In the genomic region with DNA sequence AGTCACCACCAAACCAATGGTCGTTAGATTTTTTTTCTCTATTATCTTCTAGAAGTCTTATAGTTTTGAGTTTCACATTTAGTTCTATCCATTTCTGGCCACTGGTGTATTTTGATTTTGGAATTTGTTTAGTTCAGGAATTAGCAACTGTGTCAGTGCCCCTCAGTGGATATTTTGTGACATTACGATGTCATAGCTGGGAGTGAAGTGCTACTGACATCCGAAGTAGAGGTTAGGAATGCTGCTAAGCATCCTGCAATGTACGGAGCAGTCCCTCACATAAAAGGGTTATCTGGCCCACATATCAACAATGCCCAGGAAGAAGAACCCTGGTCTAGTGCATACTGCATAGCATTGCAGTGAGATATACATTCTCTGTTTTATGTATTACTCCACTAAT, we compare ENCODE assay signal across 10 cellular contexts.
A peak's percentile ranks its signal among the peaks of the same experiment; 100 is the strongest.
DNase-seq lines count a peak whose midpoint lies in the region; ATAC-seq and TF ChIP-seq lines count a peak whose summit lies in the region.
"Had no signal": no experiment of that assay in that cellular context is flagged by ENCODE, and none has a peak within 500 bp of the region (broad histone marks: within the 10 kb centered on the region; RNA-seq: fewer than 3 reads in every experiment).

No MANE protein-coding gene starts in this region.

- no peak overlapping the region for H3K27ac ChIP-seq in 22Rv1
- H3K27ac ChIP-seq in DND-41 (ENCODE audit: low read length) = no peak overlapping the region
- no peak overlapping the region for H3K27ac ChIP-seq in hepatocyte
- H3K27ac ChIP-seq in esophagus squamous epithelium = no peak overlapping the region
- H3K27ac ChIP-seq: psoas muscle, SJSA1 had no signal

- no peak overlapping the region for H3K27ac Mint-ChIP-seq in stimulated activated memory B cell treated with anti-CD40 and anti-IgM and Interleukin-4, amounts not matched to agents 10 μg/mL and 1 μg/mL and 100 μg/mL, for 72 hours
- no peak overlapping the region for H3K27ac Mint-ChIP-seq in activated T-cell treated with anti-CD3 and anti-CD28 coated beads, Interleukin-2, amount 50 U/mL, for 24 hours

- H3K9me3 ChIP-seq in DND-41 (ENCODE audit: insufficient read depth, low read length, severe bottlenecking) = peaks cover 3% of the 10 kb centered on the region
- peaks cover 8% of the 10 kb centered on the region for H3K9me3 ChIP-seq in hepatocyte (ENCODE audit: low read depth)
- H3K9me3 ChIP-seq in esophagus squamous epithelium = peaks cover 0 to 18% (median 9%) of the 10 kb centered on the region in 3 donors

- H3K4me3 ChIP-seq in DND-41 (ENCODE audit: low read depth in 1 of 2, low read length in 2 of 2) (no peak overlapping the region), hepatocyte (no peak overlapping the region), esophagus squamous epithelium (no peak overlapping the region)
- H3K4me3 ChIP-seq: psoas muscle, SJSA1 had no signal

- H3K79me2 ChIP-seq in DND-41 (ENCODE audit: insufficient read depth, low read length) (no peaks in the 10 kb centered on the region), hepatocyte (no peaks in the 10 kb centered on the region)

- H3K27me3 ChIP-seq in DND-41 (ENCODE audit: insufficient read depth, low read length, poor library complexity) = no peaks in the 10 kb centered on the region
- no peaks in the 10 kb centered on the region for H3K27me3 ChIP-seq in hepatocyte
- H3K27me3 ChIP-seq in esophagus squamous epithelium = no peaks in the 10 kb centered on the region
- H3K27me3 ChIP-seq: SJSA1 had no signal

- no peak for TF ChIP-seq POLR2A in esophagus squamous epithelium (IDR thresholded peaks at IDR 0.05)

- H3K4me1 Mint-ChIP-seq in stimulated activated memory B cell treated with anti-CD40 and anti-IgM and Interleukin-4, amounts not matched to agents 10 μg/mL and 1 μg/mL and 100 μg/mL, for 72 hours = no peaks in the 10 kb centered on the region
- H3K4me1 Mint-ChIP-seq in activated T-cell treated with anti-CD3 and anti-CD28 coated beads, Interleukin-2, amount 50 U/mL, for 24 hours (ENCODE audit: low read depth) = no peaks in the 10 kb centered on the region

- no peaks in the 10 kb centered on the region for H3K27me3 Mint-ChIP-seq in stimulated activated memory B cell treated with anti-CD40 and anti-IgM and Interleukin-4, amounts not matched to agents 10 μg/mL and 1 μg/mL and 100 μg/mL, for 72 hours
- no peaks in the 10 kb centered on the region for H3K27me3 Mint-ChIP-seq in activated T-cell treated with anti-CD3 and anti-CD28 coated beads, Interleukin-2, amount 50 U/mL, for 24 hours

- H3K9ac ChIP-seq in DND-41 (ENCODE audit: low read depth, low read length) = no peak overlapping the region

- H3K4me3 Mint-ChIP-seq in stimulated activated memory B cell treated with anti-CD40 and anti-IgM and Interleukin-4, amounts not matched to agents 10 μg/mL and 1 μg/mL and 100 μg/mL, for 72 hours = no peak overlapping the region
- no peak overlapping the region for H3K4me3 Mint-ChIP-seq in activated T-cell treated with anti-CD3 and anti-CD28 coated beads, Interleukin-2, amount 50 U/mL, for 24 hours

- H3K36me3 Mint-ChIP-seq in stimulated activated memory B cell treated with anti-CD40 and anti-IgM and Interleukin-4, amounts not matched to agents 10 μg/mL and 1 μg/mL and 100 μg/mL, for 72 hours = no peaks in the 10 kb centered on the region
- no peaks in the 10 kb centered on the region for H3K36me3 Mint-ChIP-seq in activated T-cell treated with anti-CD3 and anti-CD28 coated beads, Interleukin-2, amount 50 U/mL, for 24 hours (ENCODE audit: low read depth)

- no peaks in the 10 kb centered on the region for H3K9me2 ChIP-seq in hepatocyte (replicated peaks; ENCODE audit: insufficient read depth)

- peaks cover 8% of the 10 kb centered on the region for H3K9me3 Mint-ChIP-seq in stimulated activated memory B cell treated with anti-CD40 and anti-IgM and Interleukin-4, amounts not matched to agents 10 μg/mL and 1 μg/mL and 100 μg/mL, for 72 hours
- H3K9me3 Mint-ChIP-seq in activated T-cell treated with anti-CD3 and anti-CD28 coated beads, Interleukin-2, amount 50 U/mL, for 24 hours = peaks cover 14% of the 10 kb centered on the region

- H2AFZ ChIP-seq in DND-41 (ENCODE audit: low read depth, low read length) = no peak overlapping the region
- H2AFZ ChIP-seq in hepatocyte = no peak overlapping the region

- no peak for DNase-seq in DND-41
- peak; percentile 48 for DNase-seq in RPMI7951 (ENCODE audit: low read depth)
- DNase-seq in hepatocyte (ENCODE audit: low spot score) = no peak
- no peak for DNase-seq in esophagus squamous epithelium (lab: John Stamatoyannopoulos, UW)
- no peak for DNase-seq in activated T-cell treated with anti-CD3 and anti-CD28 coated beads, Interleukin-2, amount 50 U/mL, for 24 hours
- DNase-seq: psoas muscle had no signal

- TF ChIP-seq CTCF in 22Rv1 (IDR thresholded peaks at IDR 0.05) (peak; percentile 36), DND-41 (IDR thresholded peaks at IDR 0.05; ENCODE audit: borderline replicate concordance, extremely low read depth, low read length, poor library complexity, severe bottlenecking) (peak; percentile 27), hepatocyte (IDR thresholded peaks at IDR 0.05; ENCODE audit: poor library complexity) (peak; percentile 32), esophagus squamous epithelium (IDR thresholded peaks at IDR 0.05) (peak in 2 of 6 experiments; percentile 25 to 48)

- no peaks in the 10 kb centered on the region for H4K20me1 ChIP-seq in DND-41 (ENCODE audit: insufficient read depth, low read length)
- H4K20me1 ChIP-seq in hepatocyte (ENCODE audit: insufficient read depth, poor library complexity, severe bottlenecking) = no peaks in the 10 kb centered on the region

- ATAC-seq in DND-41 (ENCODE audit: insufficient read depth, low read depth) (no peak), HG03457 (IDR thresholded peaks at IDR 0.05; ENCODE audit: unreplicated experiment) (no peak)
- ATAC-seq in stimulated activated memory B cell treated with anti-CD40 and anti-IgM and Interleukin-4, amounts not matched to agents 10 μg/mL and 1 μg/mL and 100 μg/mL, for 72 hours = no peak
- ATAC-seq: psoas muscle had no signal

- intact Hi-C loops in esophagus squamous epithelium (cut with DNase I) = no loop called here

- H3K4me2 ChIP-seq in DND-41 (ENCODE audit: insufficient read depth, low read length) (no peak overlapping the region), hepatocyte (no peak overlapping the region)

- 47% methylated on average over 4 of the region's 4 CpGs for WGBS in hepatocyte (ENCODE audit: low lambda C conversion rate, missing lambda C conversion rate)
- WGBS in esophagus squamous epithelium, 2 donors = 35 to 56% methylated on average over 4 of the region's 4 CpGs

- no peaks in the 10 kb centered on the region for H3K36me3 ChIP-seq in DND-41 (ENCODE audit: insufficient read depth, low read length)
- no peaks in the 10 kb centered on the region for H3K36me3 ChIP-seq in hepatocyte (replicated peaks; ENCODE audit: insufficient read depth, low read depth)
- H3K36me3 ChIP-seq in esophagus squamous epithelium = no peaks in the 10 kb centered on the region
- H3K36me3 ChIP-seq: SJSA1 had no signal

- H3K4me1 ChIP-seq in DND-41 (ENCODE audit: insufficient read depth, low read length) = no peaks in the 10 kb centered on the region
- H3K4me1 ChIP-seq in hepatocyte (ENCODE audit: insufficient read depth) = no peaks in the 10 kb centered on the region
- H3K4me1 ChIP-seq in esophagus squamous epithelium = no peaks in the 10 kb centered on the region
- H3K4me1 ChIP-seq: psoas muscle, SJSA1 had no signal
